ENCODE assay signal across 5 cellular contexts in genomic region chrX:52905531-52905930, GRCh38. TPM values are rescaled to one million over a fixed set of nuclear protein-coding genes. Genes with fewer than 3 reads are reported as not detected.
"Had no signal": no experiment of that assay in that cellular context is flagged by ENCODE, and none has a peak within 500 bp of the region (broad histone marks: within the 10 kb centered on the region; RNA-seq: fewer than 3 reads in every experiment).

No MANE protein-coding gene starts in this region.

RNA-seq across cellular contexts. Expression of gene XAGE3, which starts 37.6 kb away (rescaled TPM):
- total RNA-seq: HepG2, HT-29, HT1080, IMR-90 had no signal
- polyA plus RNA-seq: HepG2, IgD-negative memory B cell, IMR-90 had no signal
